1 cellular context compared by ENCODE assay signal in the genomic region with DNA sequence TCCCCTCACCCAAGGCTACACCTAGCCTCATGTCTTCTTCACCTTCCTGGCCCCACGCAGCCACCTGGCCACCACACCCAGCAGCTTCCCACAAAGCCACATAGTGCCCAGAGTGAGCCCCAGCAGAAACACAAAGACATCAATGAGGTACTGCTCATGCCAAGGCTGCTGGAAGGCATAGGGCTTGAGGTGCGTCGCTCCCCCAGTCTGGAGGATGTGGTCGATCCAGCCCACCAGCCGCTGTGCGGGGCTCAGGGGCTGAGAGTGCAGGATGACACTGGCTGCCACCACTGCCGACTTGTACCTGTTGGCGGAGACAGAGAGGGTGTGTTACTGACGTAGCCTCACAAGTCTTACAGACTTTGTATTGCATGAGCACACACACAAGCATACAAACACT.
TF ChIP-seq lines count a peak whose summit lies in the region.

No MANE protein-coding gene starts in this region.

TF ChIP-seq in H1, 55 proteins besides CTCF, POLR2A, EP300 and RAD21:
- TF ChIP-seq TAF7 (optimal IDR thresholded peaks at IDR 0.05; ENCODE audit: borderline replicate concordance, low read depth, low read length) = no peak
- TF ChIP-seq EGR1 (IDR thresholded peaks at IDR 0.05; ENCODE audit: borderline replicate concordance, low read depth, low read length) = no peak
- TF ChIP-seq NRF1 (IDR thresholded peaks at IDR 0.05; ENCODE audit: low read depth, low read length) = no peak
- no peak for TF ChIP-seq SP2 (IDR thresholded peaks at IDR 0.05; ENCODE audit: low read length)
- TF ChIP-seq PHF8 (conservative IDR thresholded peaks at IDR 0.05; ENCODE audit: low read depth, low read length) = no peak
- no peak for TF ChIP-seq CTBP2 (IDR thresholded peaks at IDR 0.05; ENCODE audit: borderline replicate concordance, insufficient read depth, insufficient read length, low read length)
- no peak for TF ChIP-seq MAFK (IDR thresholded peaks at IDR 0.05; ENCODE audit: low read depth, low read length)
- no peak for TF ChIP-seq SIX5 (IDR thresholded peaks at IDR 0.05; ENCODE audit: low read depth, low read length)
